15 cellular contexts compared by ENCODE assay signal in the genomic region with DNA sequence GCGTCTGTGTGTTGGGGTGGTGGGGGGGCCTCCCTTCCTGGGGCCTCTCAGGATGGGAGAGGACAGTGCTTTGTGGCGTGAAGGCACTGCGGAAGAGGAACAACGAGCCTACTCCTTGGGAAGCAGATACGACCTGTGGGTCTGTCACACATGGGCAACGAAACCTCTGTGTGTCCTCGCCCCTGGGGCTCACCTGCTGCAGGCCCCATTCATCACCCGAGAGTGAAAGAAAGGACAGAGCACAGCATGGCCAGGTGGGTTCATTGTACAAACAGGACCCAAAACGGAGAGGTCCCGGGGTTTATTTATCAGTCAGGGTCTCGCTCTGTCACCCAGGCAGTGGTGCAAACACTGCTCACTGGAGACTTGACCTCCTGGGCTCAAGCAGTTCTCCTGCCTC. TPM values are rescaled to one million over a fixed set of nuclear protein-coding genes. Genes with fewer than 3 reads are reported as not detected.
DNase-seq lines count a peak whose midpoint lies in the region; ATAC-seq and TF ChIP-seq lines count a peak whose summit lies in the region.
"Had no signal": no experiment of that assay in that cellular context is flagged by ENCODE, and none has a peak within 500 bp of the region (broad histone marks: within the 10 kb centered on the region; RNA-seq: fewer than 3 reads in every experiment).

No MANE protein-coding gene starts in this region.

- intact Hi-C loops in upper lobe of right lung (cut with DNase I), result no loop called here

- no peak overlapping the region for H3K27ac ChIP-seq in upper lobe of right lung
- H3K27ac ChIP-seq: SJSA1 had no signal

- no peaks in the 10 kb centered on the region for H3K4me1 ChIP-seq in upper lobe of right lung
- H3K4me1 ChIP-seq: SJSA1 had no signal

- H3K9me3 Mint-ChIP-seq in mesothelial cell of epicardium, result no peaks in the 10 kb centered on the region
- H3K9me3 Mint-ChIP-seq: HFFc6 had no signal

- no peak overlapping the region for H3K4me3 Mint-ChIP-seq in mesothelial cell of epicardium
- H3K4me3 Mint-ChIP-seq: HFFc6 had no signal

- H3K9me3 ChIP-seq in upper lobe of right lung, result no peaks in the 10 kb centered on the region
- H3K9me3 ChIP-seq: SJSA1 had no signal

- no peak for TF ChIP-seq CTCF in mesothelial cell of epicardium (IDR thresholded peaks at IDR 0.05; ENCODE audit: unreplicated experiment)
- no peak for TF ChIP-seq CTCF in upper lobe of right lung (IDR thresholded peaks at IDR 0.05)

- peak overlapping the region; percentile 45 for H3K27ac Mint-ChIP-seq in mesothelial cell of epicardium
- H3K27ac Mint-ChIP-seq: HFFc6 had no signal

- no peaks in the 10 kb centered on the region for H3K36me3 ChIP-seq in upper lobe of right lung
- H3K36me3 ChIP-seq: SJSA1 had no signal

- peak; percentile 36 for DNase-seq in NCI-H345 (lab: John Stamatoyannopoulos, UW)
- DNase-seq in NCI-H345 treated with DMSO at 0.1 percent for 48 hours (lab: John Stamatoyannopoulos, UW; ENCODE audit: unreplicated experiment), result no peak
- DNase-seq in NCI-H69 (lab: John Stamatoyannopoulos, UW), result peak; percentile 82
- DNase-seq in mesothelial cell of epicardium (ENCODE audit: low spot score in 2 of 2, unreplicated experiment in 2 of 2), result no peak
- DNase-seq in stimulated activated CD8-positive, alpha-beta memory T cell treated with anti-CD3 and anti-CD28 coated beads, Interleukin-4, amount 100 ng/mL, for 48 hours, result no peak
- DNase-seq in upper lobe of right lung, result no peak
- no peak for DNase-seq in DMS153 (lab: John Stamatoyannopoulos, UW)
- DNase-seq: 8988T, C1 segment of cervical spinal cord, HFFc6, NCI-H187, NCI-H446, PC-3 had no signal

- no peaks in the 10 kb centered on the region for H3K36me3 Mint-ChIP-seq in mesothelial cell of epicardium

- H3K4me3 ChIP-seq in upper lobe of right lung, result no peak overlapping the region
- H3K4me3 ChIP-seq: SJSA1 had no signal

- H3K4me1 Mint-ChIP-seq in mesothelial cell of epicardium, result peaks cover 18% of the 10 kb centered on the region

- H3K27me3 ChIP-seq in upper lobe of right lung, result no peaks in the 10 kb centered on the region
- H3K27me3 ChIP-seq: SJSA1 had no signal

- H3K27me3 Mint-ChIP-seq in mesothelial cell of epicardium (ENCODE audit: low read depth), result no peaks in the 10 kb centered on the region

- no peak for ATAC-seq in upper lobe of right lung
- ATAC-seq in HG02623 (IDR thresholded peaks at IDR 0.05; ENCODE audit: unreplicated experiment), result no peak
- ATAC-seq: PC-3 had no signal

RNA-seq across cellular contexts. Expression of a gene that starts 40.1 kb away (rescaled TPM):
- 7.5 to 8.9 TPM (median 8.8 TPM) in 3 replicates for total RNA-seq in mesothelial cell of epicardium
- total RNA-seq in upper lobe of right lung, result 4.6 TPM

RNA-seq across cellular contexts. Expression of a gene that starts 58.8 kb away (rescaled TPM):
- 94.7 to 101 TPM (median 95.3 TPM) in 3 replicates for total RNA-seq in mesothelial cell of epicardium
- 64.6 TPM for total RNA-seq in upper lobe of right lung

Comparison
In these comparisons a context has a peak if more than half of its experiments do, and no peak if none do; other contexts are left out.
1. DNase-seq: peak in NCI-H345 (single experiment) and NCI-H69 (single experiment); none in NCI-H345 treated with DMSO at 0.1 percent for 48 hours (single experiment), mesothelial cell of epicardium (0 of 2), stimulated activated CD8-positive, alpha-beta memory T cell treated with anti-CD3 and anti-CD28 coated beads, Interleukin-4, amount 100 ng/mL, for 48 hours (single experiment), upper lobe of right lung (single experiment) and DMS153 (single experiment).